Comparison of ENCODE assay signal across 8 cellular contexts in the genomic region with DNA sequence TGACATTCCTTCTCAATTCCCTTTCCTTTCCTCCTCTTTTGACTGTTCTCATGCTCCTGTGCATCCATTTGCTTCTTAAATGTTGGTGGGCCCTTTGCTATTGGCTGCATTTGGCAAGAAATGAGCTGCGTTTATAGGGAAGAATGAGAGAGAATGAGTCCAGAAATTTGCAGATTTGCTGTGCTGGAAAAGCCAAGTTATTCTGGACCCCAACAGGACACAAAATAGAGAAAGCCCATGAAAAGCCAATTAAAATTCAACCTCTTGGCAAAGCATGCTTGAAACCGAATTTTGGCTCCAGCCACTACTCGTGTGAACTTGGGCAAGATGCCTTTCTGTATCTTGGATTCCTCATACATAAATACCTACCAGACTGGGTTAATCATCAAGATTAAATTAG. TPM values are rescaled to one million over a fixed set of nuclear protein-coding genes. Genes with fewer than 3 reads are reported as not detected.
A peak's percentile ranks its signal among the peaks of the same experiment; 100 is the strongest.
DNase-seq lines count a peak whose midpoint lies in the region; ATAC-seq and TF ChIP-seq lines count a peak whose summit lies in the region.

No MANE protein-coding gene starts in this region.

- H3K36me3 Mint-ChIP-seq in activated T-cell treated with anti-CD3 and anti-CD28 coated beads, Interleukin-2, amount 50 U/mL, for 4 hours (ENCODE audit: insufficient read depth), result peaks cover 4% of the 10 kb centered on the region
- peaks cover 12% of the 10 kb centered on the region for H3K36me3 Mint-ChIP-seq in WTC11
- H3K36me3 Mint-ChIP-seq in stimulated activated naive B cell treated with anti-CD40 and anti-IgM and Interleukin-4, amounts not matched to agents 10 μg/mL and 1 μg/mL and 100 μg/mL, for 72 hours, result peaks cover 10 to 23% of the 10 kb centered on the region in 2 donors

- no peak for DNase-seq in activated T-cell treated with anti-CD3 and anti-CD28 coated beads, Interleukin-2, amount 50 U/mL, for 4 hours
- DNase-seq in activated T-cell treated with anti-CD3 and anti-CD28 coated beads for 4 hours, result no peak
- no peak for DNase-seq in WTC11 (ENCODE audit: low spot score)
- DNase-seq in fibroblast of the aortic adventitia (ENCODE audit: low read depth), result peak; percentile 18
- DNase-seq in stimulated activated naive B cell treated with anti-CD40 and anti-IgM and Interleukin-4, amounts not matched to agents 10 μg/mL and 1 μg/mL and 100 μg/mL, for 72 hours, result no peak
- DNase-seq in GM13976 (ENCODE audit: low spot score), result no peak

- in situ Hi-C loops in GM13976 (cut with MboI; ENCODE audit: low sequenced_read_pairs, unreplicated experiment), result no loop called here

- H3K4me1 Mint-ChIP-seq in activated T-cell treated with anti-CD3 and anti-CD28 coated beads, Interleukin-2, amount 50 U/mL, for 4 hours (ENCODE audit: low read depth), result peaks cover 31% of the 10 kb centered on the region
- H3K4me1 Mint-ChIP-seq in WTC11, result peaks cover 33% of the 10 kb centered on the region
- peaks cover 25 to 42% of the 10 kb centered on the region in 2 donors for H3K4me1 Mint-ChIP-seq in stimulated activated naive B cell treated with anti-CD40 and anti-IgM and Interleukin-4, amounts not matched to agents 10 μg/mL and 1 μg/mL and 100 μg/mL, for 72 hours

- no peaks in the 10 kb centered on the region for H3K9me3 Mint-ChIP-seq in activated T-cell treated with anti-CD3 and anti-CD28 coated beads, Interleukin-2, amount 50 U/mL, for 4 hours
- peaks cover 8% of the 10 kb centered on the region for H3K9me3 Mint-ChIP-seq in WTC11
- peaks cover 3 to 4% of the 10 kb centered on the region in 2 donors for H3K9me3 Mint-ChIP-seq in stimulated activated naive B cell treated with anti-CD40 and anti-IgM and Interleukin-4, amounts not matched to agents 10 μg/mL and 1 μg/mL and 100 μg/mL, for 72 hours

- H3K4me3 ChIP-seq in fibroblast of the aortic adventitia (ENCODE audit: low read depth, low read length), result peak overlapping the region; percentile 68

- H3K4me3 Mint-ChIP-seq in activated T-cell treated with anti-CD3 and anti-CD28 coated beads, Interleukin-2, amount 50 U/mL, for 4 hours, result peak overlapping the region; percentile 92
- H3K4me3 Mint-ChIP-seq in WTC11, result peak overlapping the region; percentile 89
- H3K4me3 Mint-ChIP-seq in stimulated activated naive B cell treated with anti-CD40 and anti-IgM and Interleukin-4, amounts not matched to agents 10 μg/mL and 1 μg/mL and 100 μg/mL, for 72 hours, result peak overlapping the region; percentile 86 to 91

- TF ChIP-seq CTCF in WTC11 (IDR thresholded peaks at IDR 0.05) (no peak), fibroblast of the aortic adventitia (IDR thresholded peaks at IDR 0.05; ENCODE audit: insufficient read depth, low read length) (no peak), GM13976 (IDR thresholded peaks at IDR 0.05; ENCODE audit: borderline replicate concordance, control extremely low read depth, extremely low read depth, insufficient read depth, missing control alignments) (no peak)

- H3K27me3 Mint-ChIP-seq in activated T-cell treated with anti-CD3 and anti-CD28 coated beads, Interleukin-2, amount 50 U/mL, for 4 hours (ENCODE audit: low read depth), result peaks cover 10% of the 10 kb centered on the region
- H3K27me3 Mint-ChIP-seq in WTC11 (ENCODE audit: low read depth), result no peaks in the 10 kb centered on the region
- H3K27me3 Mint-ChIP-seq in stimulated activated naive B cell treated with anti-CD40 and anti-IgM and Interleukin-4, amounts not matched to agents 10 μg/mL and 1 μg/mL and 100 μg/mL, for 72 hours, result peaks cover 9 to 11% of the 10 kb centered on the region in 2 donors

- POLR2A ChIA-PET in WTC11 (lab: Charles Lee), result no interaction called here

- no peak for ATAC-seq in activated T-cell treated with anti-CD3 and anti-CD28 coated beads, Interleukin-2, amount 50 U/mL, for 4 hours
- ATAC-seq in WTC11, result no peak
- no peak for ATAC-seq in stimulated activated naive B cell treated with anti-CD40 and anti-IgM and Interleukin-4, amounts not matched to agents 10 μg/mL and 1 μg/mL and 100 μg/mL, for 72 hours (replicated peaks)
- no peak for ATAC-seq in GM18868 (IDR thresholded peaks at IDR 0.05; ENCODE audit: unreplicated experiment)
- ATAC-seq in HG03460 (IDR thresholded peaks at IDR 0.05; ENCODE audit: unreplicated experiment), result no peak

- H3K27ac Mint-ChIP-seq in WTC11, result no peak overlapping the region
- no peak overlapping the region for H3K27ac Mint-ChIP-seq in stimulated activated naive B cell treated with anti-CD40 and anti-IgM and Interleukin-4, amounts not matched to agents 10 μg/mL and 1 μg/mL and 100 μg/mL, for 72 hours

- CTCF ChIA-PET in WTC11 (lab: Charles Lee), result interaction anchor here (1.7 kb wide), 1 partner anchor 136 kb away, joined by 9 read pairs; no protein-coding TSS in a partner anchor

TF ChIP-seq in WTC11, 78 proteins besides CTCF, POLR2A, EP300 and RAD21:
- TF ChIP-seq FOXJ3 (CRISPR knock-in tag; IDR thresholded peaks at IDR 0.05; ENCODE audit: borderline replicate concordance) (no peak), TEAD1 (CRISPR knock-in tag; IDR thresholded peaks at IDR 0.05) (no peak), GABPB1 (CRISPR knock-in tag; IDR thresholded peaks at IDR 0.05) (no peak), ZNF219 (CRISPR knock-in tag; IDR thresholded peaks at IDR 0.05; ENCODE audit: borderline replicate concordance) (no peak), ZNF512 (CRISPR knock-in tag; IDR thresholded peaks at IDR 0.05; ENCODE audit: borderline replicate concordance) (no peak)
TF ChIP-seq in WTC11: peak in this region for 0.

RNA-seq across cellular contexts. Expression of gene SCLY, which starts 1.3 kb away (rescaled TPM):
- total RNA-seq in activated T-cell treated with anti-CD3 and anti-CD28 coated beads, Interleukin-2, amount 50 U/mL, for 4 hours, result 10 to 100 TPM; 46.4 to 63.5 (median 60.1) TPM
- 68.4 to 70.2 TPM (median 69.6 TPM) in 3 replicates for total RNA-seq in WTC11 (2021)
- 2.6 and 13.0 TPM in 2 replicates for total RNA-seq in fibroblast of the aortic adventitia (ENCODE audit: low replicate concordance)

RNA-seq across cellular contexts. Expression of gene ESPNL, which starts 40.6 kb away (rescaled TPM):
- under 1 TPM; 0.08 to 0.35 (median 0.14) TPM for total RNA-seq in activated T-cell treated with anti-CD3 and anti-CD28 coated beads, Interleukin-2, amount 50 U/mL, for 4 hours
- 1.1 to 1.4 TPM (median 1.1 TPM) in 3 replicates for total RNA-seq in WTC11 (2021)
- total RNA-seq in fibroblast of the aortic adventitia (ENCODE audit: low replicate concordance), result 1.4 and 2.4 TPM in 2 replicates
